Comparison of ENCODE assay signal across 2 cellular contexts in genomic region chr17:39169518-39169917, GRCh38.
TF ChIP-seq lines count a peak whose summit lies in the region.

No MANE protein-coding gene starts in this region.

TF ChIP-seq in HEK293, 187 proteins besides CTCF, POLR2A, EP300 and RAD21:
- no peak for TF ChIP-seq ZNF530 (tag by site-specific recombination; IDR thresholded peaks at IDR 0.05; ENCODE audit: low read depth)
- peak; percentile 24; the same call in 1 of the 2 replicates for TF ChIP-seq ZNF449 (tag by site-specific recombination; IDR thresholded peaks at IDR 0.05)

TF ChIP-seq in GM12878, 131 proteins besides CTCF, POLR2A, EP300 and RAD21:
- no peak for TF ChIP-seq WRNIP1 (IDR thresholded peaks at IDR 0.05; ENCODE audit: borderline replicate concordance, low read depth, low read length)
- TF ChIP-seq CBFB (IDR thresholded peaks at IDR 0.05; ENCODE audit: low read depth): no peak
- no peak for TF ChIP-seq POU2F2 (IDR thresholded peaks at IDR 0.05; ENCODE audit: borderline replicate concordance, low read depth, low read length)
- TF ChIP-seq GABPA (IDR thresholded peaks at IDR 0.05; ENCODE audit: low read depth): no peak
- no peak for TF ChIP-seq EGR1 (IDR thresholded peaks at IDR 0.05; ENCODE audit: borderline replicate concordance in 1 of 2, low read depth in 2 of 2, low read length in 2 of 2)
- TF ChIP-seq MTA3 (IDR thresholded peaks at IDR 0.05; ENCODE audit: borderline replicate concordance, low read length): no peak
- TF ChIP-seq HDGF (IDR thresholded peaks at IDR 0.05): no peak
- TF ChIP-seq EZH2 (IDR thresholded peaks at IDR 0.05; ENCODE audit: borderline replicate concordance, control insufficient read depth, low read depth, low read length): no peak
- TF ChIP-seq SP1 (IDR thresholded peaks at IDR 0.05; ENCODE audit: low read depth, low read length): no peak
- no peak for TF ChIP-seq IRF4 (IDR thresholded peaks at IDR 0.05; ENCODE audit: low read depth, low read length)
